ENCODE assay signal across 21 cellular contexts in genomic region chr13:30274083-30274482, GRCh38. TPM values are rescaled to one million over a fixed set of nuclear protein-coding genes. Genes with fewer than 3 reads are reported as not detected.
DNase-seq lines count a peak whose midpoint lies in the region; ATAC-seq, FAIRE-seq and TF ChIP-seq lines count a peak whose summit lies in the region.
"Had no signal": no experiment of that assay in that cellular context is flagged by ENCODE, and none has a peak within 500 bp of the region (broad histone marks: within the 10 kb centered on the region; RNA-seq: fewer than 3 reads in every experiment).

No MANE protein-coding gene starts in this region.

- peaks cover 6% of the 10 kb centered on the region for H3K4me1 Mint-ChIP-seq in endodermal cell

- TF ChIP-seq RAD21 in liver (IDR thresholded peaks at IDR 0.05) = no peak
- TF ChIP-seq RAD21 in HepG2 (CRISPR knock-in tag; IDR thresholded peaks at IDR 0.05) = no peak

- peaks cover 16% of the 10 kb centered on the region for H3K9me3 Mint-ChIP-seq in endodermal cell
- H3K9me3 Mint-ChIP-seq: CD4-positive, alpha-beta T cell; CD8-positive, alpha-beta T cell had no signal

- no TSS peak for BruUV-seq in HepG2 (replicated peaks; lab: Mats Ljungman, UMichigan)

- H3K9me3 ChIP-seq in liver (ENCODE audit: control insufficient read depth in 4 of 4, low read length in 3 of 4) (no peaks in the 10 kb centered on the region), HepG2 (ENCODE audit: low read length) (no peaks in the 10 kb centered on the region), endodermal cell (ENCODE audit: control insufficient read depth, low read length) (peaks cover 9% of the 10 kb centered on the region), right lobe of liver (no peaks in the 10 kb centered on the region)
- H3K9me3 ChIP-seq: A549, Caco-2 had no signal

- H3K9ac ChIP-seq in liver (ENCODE audit: low read depth in 1 of 2, low read length in 2 of 2) (no peak overlapping the region), HepG2 (ENCODE audit: insufficient read depth, low read depth, low read length) (no peak overlapping the region), endodermal cell (ENCODE audit: extremely low read depth, low read length, poor library complexity, severe bottlenecking) (no peak overlapping the region)
- H3K9ac ChIP-seq: BLaER1 treated with 17β-estradiol and CSF1 and Interleukin-3, amounts not matched to agents 10 nM and 100 nM had no signal

- no peak overlapping the region for H3K4me2 ChIP-seq in HepG2 (ENCODE audit: low read depth, low read length)
- H3K4me2 ChIP-seq: A549; BLaER1 treated with 17β-estradiol and CSF1 and Interleukin-3, amounts not matched to agents 10 nM and 100 nM had no signal

- FAIRE-seq in HepG2 (lab: Jason Lieb, UNC) = no peak
- FAIRE-seq: A549, D721Med, G401.6, GM12891, GM19239 had no signal

- no peaks in the 10 kb centered on the region for H3K27me3 Mint-ChIP-seq in endodermal cell (ENCODE audit: insufficient read depth)
- H3K27me3 Mint-ChIP-seq: B cell; CD4-positive, alpha-beta T cell had no signal

- H3K36me3 Mint-ChIP-seq in endodermal cell (ENCODE audit: low read depth) = peaks cover 38% of the 10 kb centered on the region
- H3K36me3 Mint-ChIP-seq: CD8-positive, alpha-beta T cell had no signal

- H3K27me3 ChIP-seq in liver (ENCODE audit: control insufficient read depth in 4 of 4, insufficient read depth in 4 of 4, low read length in 3 of 4) (no peaks in the 10 kb centered on the region), HepG2 (ENCODE audit: control insufficient read depth in 1 of 2, insufficient read depth in 2 of 2, low read length in 2 of 2) (no peaks in the 10 kb centered on the region), endodermal cell (ENCODE audit: control insufficient read depth, insufficient read depth, low read length, poor library complexity, severe bottlenecking) (no peaks in the 10 kb centered on the region), right lobe of liver (no peaks in the 10 kb centered on the region)
- H3K27me3 ChIP-seq: BLaER1 treated with 17β-estradiol and CSF1 and Interleukin-3, amounts not matched to agents 10 nM and 100 nM had no signal

- intact Hi-C loops in HepG2 (cut with micrococcal nuclease; ENCODE audit: unreplicated experiment) = no loop called here
- intact Hi-C loops in right lobe of liver (cut with DNase I) = no loop called here

- H3K79me2 ChIP-seq in HepG2 (ENCODE audit: insufficient read depth, low read length) = no peaks in the 10 kb centered on the region

- no peaks in the 10 kb centered on the region for H3K36me3 ChIP-seq in liver (ENCODE audit: control insufficient read depth in 4 of 4, insufficient read depth in 3 of 4, low read depth in 1 of 4, low read length in 3 of 4)
- H3K36me3 ChIP-seq in HepG2 (replicated peaks in 1 of 2; ENCODE audit: control insufficient read depth in 1 of 2, insufficient read depth in 2 of 2, low read length in 2 of 2) = 0 out of 5 replicates have a peak, but pooled peaks cover 0 to 7% of the 10 kb centered on the region in 2 experiments
- peaks cover 26% of the 10 kb centered on the region for H3K36me3 ChIP-seq in endodermal cell (ENCODE audit: control insufficient read depth, insufficient read depth, low read length)
- no peaks in the 10 kb centered on the region for H3K36me3 ChIP-seq in right lobe of liver

- TF ChIP-seq POLR2A in HepG2 (IDR thresholded peaks at IDR 0.05; ENCODE audit: insufficient read depth in 1 of 2, low read depth in 2 of 2, low read length in 2 of 2) = no peak
- TF ChIP-seq POLR2A in right lobe of liver (IDR thresholded peaks at IDR 0.05) = no peak

- no peak for TF ChIP-seq CTCF in liver (IDR thresholded peaks at IDR 0.05; ENCODE audit: low read depth, low read length, missing input control)
- no peak for TF ChIP-seq CTCF in HepG2 (CRISPR knock-in tag; IDR thresholded peaks at IDR 0.05)
- TF ChIP-seq CTCF in endodermal cell (conservative IDR thresholded peaks at IDR 0.05) = no peak
- TF ChIP-seq CTCF in right lobe of liver (IDR thresholded peaks at IDR 0.05) = no peak

- POLR2A ChIA-PET in HepG2 (lab: Yijun Ruan, JAX) = no interaction called here

- peaks cover 0 to 9% (median 3%) of the 10 kb centered on the region in 4 donors for H3K4me1 ChIP-seq in liver (ENCODE audit: control insufficient read depth in 4 of 4, insufficient read depth in 4 of 4, low read length in 3 of 4)
- H3K4me1 ChIP-seq in HepG2 (ENCODE audit: insufficient read depth, low read length) = no peaks in the 10 kb centered on the region
- H3K4me1 ChIP-seq in endodermal cell (ENCODE audit: control insufficient read depth, insufficient read depth, low read length) = no peaks in the 10 kb centered on the region
- H3K4me1 ChIP-seq in right lobe of liver = peaks cover 0 to 10% (median 4%) of the 10 kb centered on the region in 4 donors
- H3K4me1 ChIP-seq: A549, Caco-2 had no signal

- ATAC-seq in HepG2 (no peak), right lobe of liver (peak; percentile 53 to 72 (median 62))
- ATAC-seq: A549; CD8-positive, alpha-beta T cell had no signal

- H2AFZ ChIP-seq in HepG2 (ENCODE audit: low read length) = no peak overlapping the region

- H3K4me3 ChIP-seq in liver (ENCODE audit: low read depth in 1 of 3, low read length in 3 of 3) = no peak overlapping the region
- H3K4me3 ChIP-seq in HepG2 (replicated peaks in 1 of 3; ENCODE audit: insufficient read depth in 1 of 3, low read depth in 2 of 3, low read length in 3 of 3) = no peak overlapping the region
- peak overlapping the region; percentile 3 for H3K4me3 ChIP-seq in endodermal cell (ENCODE audit: low read length)
- no peak overlapping the region for H3K4me3 ChIP-seq in right lobe of liver
- H3K4me3 ChIP-seq: A549; BLaER1 treated with 17β-estradiol and CSF1 and Interleukin-3, amounts not matched to agents 10 nM and 100 nM had no signal

- TF ChIP-seq EP300 in HepG2 (IDR thresholded peaks at IDR 0.05; ENCODE audit: low read depth in 2 of 2, low read length in 2 of 2) (no peak), HepG2 (CRISPR knock-in tag; IDR thresholded peaks at IDR 0.05; ENCODE audit: borderline replicate concordance) (no peak)

- DNase-seq in HepG2 (ENCODE audit: low spot score) = no peak
- DNase-seq in endodermal cell = no peak
- DNase-seq in right lobe of liver = no peak
- no peak for DNase-seq in NCI-H1694 treated with DMSO at 0.1 percent for 48 hours (lab: John Stamatoyannopoulos, UW)
- DNase-seq in 8988T = no peak
- DNase-seq: AML-193; Caco-2; Calu3; CD4-positive, alpha-beta T cell; CD8-positive, alpha-beta T cell; DMS79 treated with DMSO at 0.1 percent for 48 hours; GF-D8 had no signal

- H3K27ac ChIP-seq in liver (ENCODE audit: low read depth in 1 of 2, low read length in 2 of 2) = no peak overlapping the region
- no peak overlapping the region for H3K27ac ChIP-seq in HepG2 (ENCODE audit: extremely low read length, insufficient read depth, low read length)
- H3K27ac ChIP-seq in endodermal cell (ENCODE audit: low read depth, low read length) = no peak overlapping the region
- H3K27ac ChIP-seq in right lobe of liver = no peak overlapping the region
- H3K27ac ChIP-seq: A549; BLaER1 treated with 17β-estradiol and CSF1 and Interleukin-3, amounts not matched to agents 10 nM and 100 nM; C4-2B had no signal

- CTCF ChIA-PET in HepG2 (lab: Yijun Ruan, JAX; ENCODE audit: low intra/inter-chr PET ratio, low total read pairs) = no interaction called here

- H3K4me3 Mint-ChIP-seq in endodermal cell = no peak overlapping the region
- H3K4me3 Mint-ChIP-seq: B cell; CD4-positive, alpha-beta T cell; CD8-positive, alpha-beta T cell had no signal

- H3K27ac Mint-ChIP-seq in endodermal cell = no peak overlapping the region
- H3K27ac Mint-ChIP-seq: B cell; CD4-positive, alpha-beta T cell; CD8-positive, alpha-beta T cell had no signal

- no peaks in the 10 kb centered on the region for H4K20me1 ChIP-seq in HepG2 (ENCODE audit: insufficient read depth, low read length)
- H4K20me1 ChIP-seq: BLaER1 treated with 17β-estradiol and CSF1 and Interleukin-3, amounts not matched to agents 10 nM and 100 nM had no signal

- in situ Hi-C loops in HepG2 (cut with HindIII; ENCODE audit: extremely low pct_ligation_motif_present, low pct_unique_long_range_greater_than_20kb) = no loop called here

TF ChIP-seq in liver, 16 proteins besides CTCF, POLR2A, EP300 and RAD21 (continues in another document):
- TF ChIP-seq EGR1 (IDR thresholded peaks at IDR 0.05; ENCODE audit: low read depth in 2 of 2) = no peak
- TF ChIP-seq RXRA (IDR thresholded peaks at IDR 0.05) = peak in 1 of 2 donors; percentile 39
- no peak for TF ChIP-seq YY1 (IDR thresholded peaks at IDR 0.05)
- no peak for TF ChIP-seq FOXA1 (IDR thresholded peaks at IDR 0.05)

TF ChIP-seq in HepG2, 621 proteins besides CTCF, POLR2A, EP300 and RAD21 (continues in another document):
- TF ChIP-seq ZNF563 (CRISPR knock-in tag; IDR thresholded peaks at IDR 0.05) (no peak), ZSCAN31 (CRISPR knock-in tag; IDR thresholded peaks at IDR 0.05; ENCODE audit: low read depth) (no peak), DNMT1 (CRISPR knock-in tag; IDR thresholded peaks at IDR 0.05) (no peak)

RNA-seq across cellular contexts. Expression of gene KATNAL1, which starts 33.3 kb away (rescaled TPM):
- total RNA-seq in liver (10 to 100 TPM in 1 of 2 donors, 1 to 10 TPM in 1; 8.6 to 12.8 TPM), HepG2 (2016; rRNA removed; fragmentation: Illumina TruSeq; extraction: Trizol) (11.8 and 13.9 TPM in 2 replicates), endodermal cell (10 to 100 TPM; 20.3 to 32.2 TPM), right lobe of liver (1 to 10 TPM; 6.3 to 10.0 (median 9.3) TPM)
- polyA plus RNA-seq in liver (1 to 10 TPM; 2.7 to 3.3 TPM), HepG2 (2011; rRNA removed) (2.8 and 3.2 TPM in 2 replicates)
- 19.6 and 22.7 TPM in 2 replicates for total RNA-seq in HepG2 (2016; cell fraction: cytosol; rRNA removed; fragmentation: Illumina TruSeq; extraction: Trizol; ENCODE audit: low read depth)
- total RNA-seq in HepG2 (2016; cell fraction: insoluble cytoplasmic fraction; rRNA removed; fragmentation: Illumina TruSeq; extraction: Trizol) = 10.8 and 15.5 TPM in 2 replicates
- 15.8 and 20.3 TPM in 2 replicates for total RNA-seq in HepG2 (2016; cell fraction: membrane; rRNA removed; fragmentation: Illumina TruSeq; extraction: Trizol)
- 16.2 and 19.5 TPM in 2 replicates for total RNA-seq in HepG2 (2016; cell fraction: nucleus; rRNA removed; fragmentation: Illumina TruSeq; extraction: Trizol)
- 1.6 and 2.2 TPM in 2 replicates for polyA plus RNA-seq in HepG2 (2011; cell fraction: cytosol; rRNA removed)
- polyA plus RNA-seq in HepG2 (2011; cell fraction: nucleus; rRNA removed) = 2.9 and 3.5 TPM in 2 replicates
- polyA plus RNA-seq in HepG2 (2012) = 2.6 and 4.0 TPM in 2 replicates
- polyA plus RNA-seq in HepG2 (2016; cell fraction: cytosol; fragmentation: Illumina TruSeq; extraction: Trizol; ENCODE audit: low read depth) = 4.6 and 4.7 TPM in 2 replicates
- polyA plus RNA-seq in HepG2 (2016; cell fraction: insoluble cytoplasmic fraction; fragmentation: Illumina TruSeq; extraction: Trizol; ENCODE audit: low read depth) = 6.3 and 6.7 TPM in 2 replicates
- 6.3 and 7.2 TPM in 2 replicates for polyA plus RNA-seq in HepG2 (2016; cell fraction: membrane; fragmentation: Illumina TruSeq; extraction: Trizol; ENCODE audit: low read depth)
- polyA plus RNA-seq in HepG2 (2016; cell fraction: nucleus; fragmentation: Illumina TruSeq; extraction: Trizol; ENCODE audit: insufficient read depth, low read depth) = 6.7 and 8.5 TPM in 2 replicates
- polyA minus RNA-seq in HepG2 (2011; rRNA and poly(A)+ RNA removed; ENCODE audit: low replicate concordance) = 1.8 and 3.2 TPM in 2 replicates
- 3.5 and 6.6 TPM in 2 replicates for polyA minus RNA-seq in HepG2 (2011; cell fraction: cytosol; rRNA and poly(A)+ RNA removed)
- polyA minus RNA-seq in HepG2 (2011; cell fraction: nucleus; rRNA and poly(A)+ RNA removed) = 15.3 and 19.6 TPM in 2 replicates
- 17.0 TPM for polyA plus RNA-seq in endodermal cell (2013, experiment 1 of 2)
- 16.1 TPM for polyA plus RNA-seq in endodermal cell (2013, experiment 2 of 2)
